23 cellular contexts compared by ENCODE assay signal in the genomic region with DNA sequence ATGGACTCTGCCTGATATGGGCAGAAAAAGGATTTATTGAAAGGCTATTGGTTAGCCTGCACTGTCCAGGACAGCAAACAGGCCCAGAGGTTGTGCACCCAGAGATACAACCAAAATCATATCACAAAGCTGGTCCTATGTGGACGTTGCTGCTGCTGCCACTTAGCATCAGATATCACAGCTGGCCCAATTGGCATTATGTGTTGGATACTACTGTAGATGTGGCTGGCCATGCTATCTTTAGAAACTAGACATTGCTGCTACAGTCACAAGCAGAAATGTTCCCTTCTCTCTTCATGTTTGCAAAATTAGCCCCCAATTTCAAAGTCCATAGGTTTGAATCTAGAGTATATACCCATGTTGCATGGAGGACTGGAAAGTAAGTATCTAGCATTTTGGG. TPM values are rescaled to one million over a fixed set of nuclear protein-coding genes. Genes with fewer than 3 reads are reported as not detected.
A peak's percentile ranks its signal among the peaks of the same experiment; 100 is the strongest.
DNase-seq lines count a peak whose midpoint lies in the region; ATAC-seq and TF ChIP-seq lines count a peak whose summit lies in the region.
"Had no signal": no experiment of that assay in that cellular context is flagged by ENCODE, and none has a peak within 500 bp of the region (broad histone marks: within the 10 kb centered on the region; RNA-seq: fewer than 3 reads in every experiment).

No MANE protein-coding gene starts in this region.

- no peak overlapping the region for H3K4ac ChIP-seq in mesenchymal stem cell (ENCODE audit: low read depth in 1 of 2, low read length in 2 of 2)

- H2BK120ac ChIP-seq in mesenchymal stem cell (ENCODE audit: low read depth, low read length), result no peak overlapping the region

- H4K8ac ChIP-seq in mesenchymal stem cell (ENCODE audit: low read length), result peak overlapping the region; percentile 7

- CTCF ChIA-PET in CD8-positive, alpha-beta T cell (lab: Charles Lee), result no interaction called here

- H3K27me3 ChIP-seq in CD8-positive, alpha-beta T cell (ENCODE audit: insufficient read depth, low read length), result no peaks in the 10 kb centered on the region
- H3K27me3 ChIP-seq in mesenchymal stem cell (ENCODE audit: control insufficient read depth in 1 of 2, insufficient read depth in 1 of 2, low read length in 2 of 2), result no peaks in the 10 kb centered on the region
- H3K27me3 ChIP-seq: BLaER1 had no signal

- H3K27ac Mint-ChIP-seq in activated naive CD8-positive, alpha-beta T cell, result peak overlapping the region; percentile 66
- no peak overlapping the region for H3K27ac Mint-ChIP-seq in activated naive CD8-positive, alpha-beta T cell treated with anti-CD3 and anti-CD28 coated beads for 36 hours
- H3K27ac Mint-ChIP-seq in CD8-positive, alpha-beta T cell, result peak overlapping the region; percentile 38
- no peak overlapping the region for H3K27ac Mint-ChIP-seq in type B pancreatic cell

- no peak overlapping the region for H3K18ac ChIP-seq in mesenchymal stem cell (ENCODE audit: low read depth in 1 of 2, low read length in 2 of 2)

- H3K36me3 ChIP-seq in CD8-positive, alpha-beta T cell (ENCODE audit: insufficient read depth, low read length), result no peaks in the 10 kb centered on the region
- H3K36me3 ChIP-seq in mesenchymal stem cell (ENCODE audit: control insufficient read depth in 1 of 2, insufficient read depth in 2 of 2, low read depth in 1 of 2, low read length in 2 of 2), result no peaks in the 10 kb centered on the region
- H3K36me3 ChIP-seq: BLaER1 had no signal

- H3K4me2 ChIP-seq in mesenchymal stem cell (ENCODE audit: low read length, poor library complexity, severe bottlenecking), result no peak overlapping the region
- H3K4me2 ChIP-seq: BLaER1 had no signal

- no peak for ATAC-seq in CD8-positive, alpha-beta T cell
- ATAC-seq: HepG2, Panc1 had no signal

- H3K9me3 ChIP-seq in CD8-positive, alpha-beta T cell (ENCODE audit: low read length), result no peaks in the 10 kb centered on the region
- H3K9me3 ChIP-seq in mesenchymal stem cell (ENCODE audit: control insufficient read depth, low read length), result no peaks in the 10 kb centered on the region
- H3K9me3 ChIP-seq: BLaER1 had no signal

- H3K4me1 ChIP-seq in CD8-positive, alpha-beta T cell (ENCODE audit: insufficient read depth, low read length), result peaks cover 40% of the 10 kb centered on the region
- H3K4me1 ChIP-seq in mesenchymal stem cell (ENCODE audit: control insufficient read depth, insufficient read depth, low read depth, low read length), result no peaks in the 10 kb centered on the region
- H3K4me1 ChIP-seq: BLaER1 had no signal

- POLR2A ChIA-PET in CD8-positive, alpha-beta T cell (lab: Charles Lee), result interaction anchor here (1.8 kb wide), 1 partner anchor 15 kb away, joined by 11 read pairs; no protein-coding TSS in a partner anchor

- H3K79me1 ChIP-seq in mesenchymal stem cell (replicated peaks; ENCODE audit: low read length, poor library complexity, severe bottlenecking), result peaks cover 7% of the 10 kb centered on the region

- H3K4me1 Mint-ChIP-seq in activated naive CD8-positive, alpha-beta T cell (ENCODE audit: low read depth), result peaks cover 77% of the 10 kb centered on the region
- peaks cover 75% of the 10 kb centered on the region for H3K4me1 Mint-ChIP-seq in activated naive CD8-positive, alpha-beta T cell treated with anti-CD3 and anti-CD28 coated beads for 36 hours
- H3K4me1 Mint-ChIP-seq in CD8-positive, alpha-beta T cell (ENCODE audit: low read depth), result peaks cover 83% of the 10 kb centered on the region
- no peaks in the 10 kb centered on the region for H3K4me1 Mint-ChIP-seq in type B pancreatic cell (ENCODE audit: unreplicated experiment)

- H2AK5ac ChIP-seq in mesenchymal stem cell (ENCODE audit: low read length, severe bottlenecking), result no peak overlapping the region

- intact Hi-C loops in CD8-positive, alpha-beta T cell (cut with DNase I, micrococcal nuclease), result loop anchor here in 1 of 2 experiments (2.0 kb wide), 1 partner anchor 15 kb away; no protein-coding TSS in a partner anchor

- no peak overlapping the region for H3K9ac ChIP-seq in mesenchymal stem cell (ENCODE audit: low read length)
- H3K9ac ChIP-seq: BLaER1 had no signal

- no peak overlapping the region for H2BK15ac ChIP-seq in mesenchymal stem cell (ENCODE audit: low read depth, poor library complexity, severe bottlenecking)

- DNase-seq in activated naive CD8-positive, alpha-beta T cell treated with anti-CD3 and anti-CD28 coated beads for 36 hours, result no peak
- DNase-seq in CD8-positive, alpha-beta T cell, result no peak
- DNase-seq in mesenchymal stem cell (no peak), NOMO-1 (lab: John Stamatoyannopoulos, UW; ENCODE audit: unreplicated experiment in 2 of 2) (no peak), type B pancreatic cell (ENCODE audit: extremely low spot score, unreplicated experiment) (no peak)
- DNase-seq in activated T-cell treated with anti-CD3 and anti-CD28 coated beads, Interleukin-2, amount 50 U/mL, for 48 hours, result no peak
- DNase-seq: Calu3, DMS79 treated with DMSO at 0.1 percent for 48 hours, Kasumi-1, NCI-H1092 treated with DMSO at 0.1 percent for 48 hours, NCI-H1436, NCI-H187, NCI-H2081 treated with DMSO at 0.1 percent for 48 hours, NCI-H2171, NCI-H226, NCI-H510A, NCI-H69, SHP77 had no signal

- no peak overlapping the region for H3K27ac ChIP-seq in CD8-positive, alpha-beta T cell (ENCODE audit: low read depth, low read length)
- H3K27ac ChIP-seq in mesenchymal stem cell (ENCODE audit: low read length, poor library complexity, severe bottlenecking), result no peak overlapping the region
- H3K27ac ChIP-seq: BLaER1, RWPE1 had no signal

- no peak overlapping the region for H3K14ac ChIP-seq in mesenchymal stem cell (ENCODE audit: low read length in 2 of 2)

- H2AFZ ChIP-seq in mesenchymal stem cell (ENCODE audit: low read depth, low read length), result no peak overlapping the region

- WGBS in mesenchymal stem cell, result 60% methylated on average over 1 of the region's 1 CpG

- TF ChIP-seq CTCF in CD8-positive, alpha-beta T cell (IDR thresholded peaks at IDR 0.05), result no peak
- no peak for TF ChIP-seq CTCF in type B pancreatic cell (conservative IDR thresholded peaks at IDR 0.05)

- no peak overlapping the region for H2BK5ac ChIP-seq in mesenchymal stem cell (ENCODE audit: low read depth, low read length, poor library complexity, severe bottlenecking)

- H3K36me3 Mint-ChIP-seq in activated naive CD8-positive, alpha-beta T cell, result peaks cover 32% of the 10 kb centered on the region
- H3K36me3 Mint-ChIP-seq in activated naive CD8-positive, alpha-beta T cell treated with anti-CD3 and anti-CD28 coated beads for 36 hours, result peaks cover 75% of the 10 kb centered on the region
- peaks cover 66% of the 10 kb centered on the region for H3K36me3 Mint-ChIP-seq in CD8-positive, alpha-beta T cell
- no peaks in the 10 kb centered on the region for H3K36me3 Mint-ChIP-seq in type B pancreatic cell

- no peak overlapping the region for H3K4me3 Mint-ChIP-seq in activated naive CD8-positive, alpha-beta T cell
- H3K4me3 Mint-ChIP-seq in activated naive CD8-positive, alpha-beta T cell treated with anti-CD3 and anti-CD28 coated beads for 36 hours, result no peak overlapping the region
- no peak overlapping the region for H3K4me3 Mint-ChIP-seq in CD8-positive, alpha-beta T cell
- H3K4me3 Mint-ChIP-seq in type B pancreatic cell, result no peak overlapping the region

- H3K4me3 ChIP-seq in CD8-positive, alpha-beta T cell (ENCODE audit: low read depth, low read length), result no peak overlapping the region
- no peak overlapping the region for H3K4me3 ChIP-seq in mesenchymal stem cell (ENCODE audit: insufficient read depth in 1 of 2, low read depth in 1 of 2, low read length in 2 of 2)
- H3K4me3 ChIP-seq: BLaER1 had no signal

- H3K27me3 Mint-ChIP-seq in activated naive CD8-positive, alpha-beta T cell, result no peaks in the 10 kb centered on the region
- H3K27me3 Mint-ChIP-seq in activated naive CD8-positive, alpha-beta T cell treated with anti-CD3 and anti-CD28 coated beads for 36 hours, result no peaks in the 10 kb centered on the region
- no peaks in the 10 kb centered on the region for H3K27me3 Mint-ChIP-seq in CD8-positive, alpha-beta T cell (ENCODE audit: low read depth)
- no peaks in the 10 kb centered on the region for H3K27me3 Mint-ChIP-seq in type B pancreatic cell

- H2BK12ac ChIP-seq in mesenchymal stem cell (ENCODE audit: low read length in 2 of 2), result no peak overlapping the region

- no peak overlapping the region for H4K91ac ChIP-seq in mesenchymal stem cell (ENCODE audit: low read length)

- H3K23ac ChIP-seq in mesenchymal stem cell (ENCODE audit: low read length in 2 of 2), result no peak overlapping the region

- no peaks in the 10 kb centered on the region for H3K9me3 Mint-ChIP-seq in activated naive CD8-positive, alpha-beta T cell (ENCODE audit: low read depth)
- H3K9me3 Mint-ChIP-seq in activated naive CD8-positive, alpha-beta T cell treated with anti-CD3 and anti-CD28 coated beads for 36 hours, result peaks cover 8% of the 10 kb centered on the region
- H3K9me3 Mint-ChIP-seq in CD8-positive, alpha-beta T cell, result no peaks in the 10 kb centered on the region
- no peaks in the 10 kb centered on the region for H3K9me3 Mint-ChIP-seq in type B pancreatic cell

RNA-seq across cellular contexts. Expression of gene CEP85L, which starts 42.2 kb away (rescaled TPM):
- total RNA-seq in activated naive CD8-positive, alpha-beta T cell treated with anti-CD3 and anti-CD28 coated beads for 36 hours, result 10 to 100 TPM; 34.7 to 41.9 TPM
- total RNA-seq in CD8-positive, alpha-beta T cell, result 10 to 100 TPM; 86.2 to 89.0 TPM
- 6.0 TPM for polyA plus RNA-seq in mesenchymal stem cell (2013, experiment 1 of 2)
- 6.1 TPM for polyA plus RNA-seq in mesenchymal stem cell (2013, experiment 2 of 2)
- total RNA-seq in type B pancreatic cell (ENCODE audit: low replicate concordance), result 8.9 and 16.1 TPM in 2 replicates

Comparison
In these comparisons a context has a peak if more than half of its experiments do, and no peak if none do; other contexts are left out.
1. H3K27ac Mint-ChIP-seq: peak in activated naive CD8-positive, alpha-beta T cell (single experiment) and CD8-positive, alpha-beta T cell (single experiment); none in activated naive CD8-positive, alpha-beta T cell treated with anti-CD3 and anti-CD28 coated beads for 36 hours (single experiment) and type B pancreatic cell (single experiment).